ENCODE assay signal across 1 cellular context in the genomic region with DNA sequence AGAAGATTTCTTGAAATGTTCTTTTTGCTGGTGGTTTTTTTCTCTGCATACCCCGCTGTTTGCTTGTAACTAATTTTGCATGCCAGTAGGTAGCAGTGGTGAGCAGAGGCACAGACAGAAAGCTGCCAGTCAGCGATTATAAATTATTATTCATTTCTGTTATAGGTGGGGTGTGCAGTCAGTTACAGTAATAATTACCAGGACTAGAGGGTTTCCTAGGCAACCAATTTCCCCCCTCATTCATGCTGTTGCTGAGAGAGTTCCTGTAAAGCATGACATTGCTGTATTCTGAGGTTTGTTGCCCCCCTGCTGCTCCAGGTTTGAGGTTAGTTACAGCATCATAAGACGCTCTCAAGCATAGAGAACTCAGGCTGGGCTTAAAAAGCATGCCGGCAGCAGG.
A peak's percentile ranks its signal among the peaks of the same experiment; 100 is the strongest.
TF ChIP-seq lines count a peak whose summit lies in the region.

No MANE protein-coding gene starts in this region.

TF ChIP-seq in H1, 55 proteins besides CTCF, POLR2A, EP300 and RAD21:
- TF ChIP-seq RNF2 (IDR thresholded peaks at IDR 0.05; ENCODE audit: borderline replicate concordance, low read depth, low read length, missing control alignments, poor library complexity, severe bottlenecking) (no peak), EZH2 (IDR thresholded peaks at IDR 0.05; ENCODE audit: low read depth, low read length, severe bottlenecking) (no peak), CEBPB (IDR thresholded peaks at IDR 0.05; ENCODE audit: low read depth, low read length) (no peak), KDM1A (IDR thresholded peaks at IDR 0.05; ENCODE audit: borderline replicate concordance, low read length) (no peak), NANOG (IDR thresholded peaks at IDR 0.05; ENCODE audit: insufficient read depth, low read depth, low read length, poor library complexity, severe bottlenecking) (no peak), YY1 (IDR thresholded peaks at IDR 0.05; ENCODE audit: low read depth, low read length) (no peak), BACH1 (IDR thresholded peaks at IDR 0.05; ENCODE audit: low read length) (peak; percentile 68), SIX5 (IDR thresholded peaks at IDR 0.05; ENCODE audit: low read depth, low read length) (no peak), TBP (IDR thresholded peaks at IDR 0.05; ENCODE audit: low read depth, low read length) (no peak), GABPA (IDR thresholded peaks at IDR 0.05; ENCODE audit: borderline replicate concordance, insufficient read depth, low read length) (no peak), KDM4A (IDR thresholded peaks at IDR 0.05; ENCODE audit: low read depth, low read length, severe bottlenecking) (no peak), CREB1 (IDR thresholded peaks at IDR 0.05) (no peak), E2F6 (IDR thresholded peaks at IDR 0.05) (no peak), TCF12 (IDR thresholded peaks at IDR 0.05; ENCODE audit: low read depth, low read length) (no peak), GTF2F1 (IDR thresholded peaks at IDR 0.05; ENCODE audit: borderline replicate concordance, low read depth, low read length) (no peak), MAFK (IDR thresholded peaks at IDR 0.05; ENCODE audit: low read depth, low read length) (peak; percentile 76), SIN3A (conservative IDR thresholded peaks at IDR 0.05 in 1 of 2, IDR thresholded peaks at IDR 0.05 in 1 of 2; ENCODE audit: low read depth in 1 of 2, low read length in 2 of 2) (no peak), SRF (IDR thresholded peaks at IDR 0.05; ENCODE audit: low read depth, low read length) (no peak)
TF ChIP-seq in H1: peak in this region for 2.
